In genomic region chr21:17540530-17540929, GRCh38 we compare ENCODE assay signal across 20 cellular contexts.
"Had no signal": no experiment of that assay in that cellular context is flagged by ENCODE, and none has a peak within 500 bp of the region (broad histone marks: within the 10 kb centered on the region; RNA-seq: fewer than 3 reads in every experiment).

No MANE protein-coding gene starts in this region.

- H3K27me3 ChIP-seq: cardiac muscle cell, colonic mucosa, esophagus muscularis mucosa, tibial artery, uterus had no signal

- H3K36me3 ChIP-seq: cardiac muscle cell, colonic mucosa, esophagus muscularis mucosa, spleen, tibial artery, uterus, WERI-Rb-1 had no signal

- ATAC-seq: activated CD4-positive, alpha-beta T cell treated with anti-CD3 and anti-CD28 coated beads for 36 hours; activated CD8-positive, alpha-beta memory T cell treated with anti-CD3 and anti-CD28 coated beads, Interleukin-2, amount 10 ng/mL, durations not matched to agents 7 days and 5 days had no signal

- H3K4me1 Mint-ChIP-seq: activated CD4-positive, alpha-beta T cell treated with anti-CD3 and anti-CD28 coated beads for 36 hours; activated CD8-positive, alpha-beta memory T cell treated with anti-CD3 and anti-CD28 coated beads, Interleukin-2, amount 10 ng/mL, durations not matched to agents 7 days and 5 days had no signal

- DNase-seq: activated CD4-positive, alpha-beta memory T cell treated with anti-CD3 and anti-CD28 coated beads for 36 hours; activated CD4-positive, alpha-beta T cell treated with anti-CD3 and anti-CD28 coated beads for 36 hours; activated CD8-positive, alpha-beta memory T cell treated with anti-CD3 and anti-CD28 coated beads, Interleukin-2, amount 10 ng/mL, durations not matched to agents 7 days and 5 days; amniotic stem cell; colonic mucosa; hippocampal formation; islet precursor cell; mammary epithelial cell; midbrain; spleen; stimulated activated naive CD4-positive, alpha-beta T cell; SW 1271; T-helper 2 cell; tibial artery; uterus; WERI-Rb-1 had no signal

- H3K27ac Mint-ChIP-seq: activated CD4-positive, alpha-beta memory T cell treated with anti-CD3 and anti-CD28 coated beads for 36 hours; activated CD4-positive, alpha-beta T cell treated with anti-CD3 and anti-CD28 coated beads for 36 hours; activated CD8-positive, alpha-beta memory T cell treated with anti-CD3 and anti-CD28 coated beads, Interleukin-2, amount 10 ng/mL, durations not matched to agents 7 days and 5 days; activated naive CD8-positive, alpha-beta T cell; nephron had no signal

- H3K4me3 Mint-ChIP-seq: activated CD4-positive, alpha-beta memory T cell treated with anti-CD3 and anti-CD28 coated beads for 36 hours; activated CD4-positive, alpha-beta T cell treated with anti-CD3 and anti-CD28 coated beads for 36 hours; activated CD8-positive, alpha-beta memory T cell treated with anti-CD3 and anti-CD28 coated beads, Interleukin-2, amount 10 ng/mL, durations not matched to agents 7 days and 5 days; activated naive CD8-positive, alpha-beta T cell; nephron had no signal

- H3K9me3 ChIP-seq: colonic mucosa, esophagus muscularis mucosa, spleen, tibial artery, uterus had no signal

- H3K36me3 Mint-ChIP-seq: activated CD4-positive, alpha-beta memory T cell treated with anti-CD3 and anti-CD28 coated beads for 36 hours; activated CD8-positive, alpha-beta memory T cell treated with anti-CD3 and anti-CD28 coated beads, Interleukin-2, amount 10 ng/mL, durations not matched to agents 7 days and 5 days; activated naive CD8-positive, alpha-beta T cell had no signal

- H3K4me3 ChIP-seq: cardiac muscle cell, colonic mucosa, esophagus muscularis mucosa, spleen, tibial artery, uterus had no signal

- H3K4me1 ChIP-seq: colonic mucosa, tibial artery, uterus had no signal

- H3K27ac ChIP-seq: cardiac muscle cell, colonic mucosa, esophagus muscularis mucosa, spleen, tibial artery, uterus, WERI-Rb-1 had no signal

- H3K9me3 Mint-ChIP-seq: activated CD4-positive, alpha-beta memory T cell treated with anti-CD3 and anti-CD28 coated beads for 36 hours had no signal
